ENCODE assay signal across 8 cellular contexts in the genomic region with DNA sequence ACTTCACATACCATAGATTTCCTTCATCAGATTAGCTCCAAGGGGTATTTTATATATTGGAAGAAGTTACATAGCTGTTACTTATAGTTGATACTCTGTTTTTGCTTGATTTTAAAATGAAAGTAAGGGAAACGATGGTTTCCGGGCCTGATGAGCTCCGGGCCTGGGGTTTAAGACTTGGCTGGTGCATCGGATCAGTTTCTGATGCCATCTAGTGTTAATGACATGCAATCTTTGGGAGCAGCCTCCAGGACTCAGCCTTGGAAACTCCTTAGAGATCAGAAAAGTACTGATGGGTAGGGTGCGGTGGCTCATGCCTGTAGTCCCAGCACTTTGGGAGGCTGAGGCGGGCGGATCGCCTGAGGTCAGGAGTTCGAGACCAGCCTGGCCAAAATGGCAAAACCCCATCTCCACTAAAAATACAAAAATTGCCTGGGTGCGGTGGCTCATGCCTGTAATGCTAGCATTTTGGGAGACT. TPM values are rescaled to one million over a fixed set of nuclear protein-coding genes. Genes with fewer than 3 reads are reported as not detected.
A peak's percentile ranks its signal among the peaks of the same experiment; 100 is the strongest.
DNase-seq lines count a peak whose midpoint lies in the region; ATAC-seq and TF ChIP-seq lines count a peak whose summit lies in the region.

No MANE protein-coding gene starts in this region.

- H3K27me3 ChIP-seq in GM06990 (replicated peaks; ENCODE audit: control insufficient read depth, insufficient read depth, low read length) (no peaks in the 10 kb centered on the region), Loucy (ENCODE audit: insufficient read depth, low read length, poor library complexity, severe bottlenecking) (no peaks in the 10 kb centered on the region), SJCRH30 (no peaks in the 10 kb centered on the region), ovary (no peaks in the 10 kb centered on the region)

- H3K9ac ChIP-seq in Loucy (ENCODE audit: low read depth, low read length, poor library complexity, severe bottlenecking), result peak overlapping the region; percentile 34

- TF ChIP-seq POLR2A in ovary (IDR thresholded peaks at IDR 0.05), result no peak

- ATAC-seq in HG02938 (IDR thresholded peaks at IDR 0.05; ENCODE audit: unreplicated experiment), result no peak

- TF ChIP-seq EP300 in ovary (IDR thresholded peaks at IDR 0.05), result no peak

- H3K9me3 ChIP-seq in Loucy (ENCODE audit: insufficient read depth, low read depth, low read length), result no peaks in the 10 kb centered on the region; the same call in 1 of the 2 replicates
- H3K9me3 ChIP-seq in SJCRH30 (replicated peaks), result no peaks in the 10 kb centered on the region
- H3K9me3 ChIP-seq in ovary, result no peaks in the 10 kb centered on the region

- H3K36me3 ChIP-seq in GM06990 (ENCODE audit: control insufficient read depth, insufficient read depth, low read length) (no peaks in the 10 kb centered on the region), Loucy (ENCODE audit: insufficient read depth, low read length) (no peaks in the 10 kb centered on the region), SJCRH30 (no peaks in the 10 kb centered on the region), ovary (no peaks in the 10 kb centered on the region)

- intact Hi-C loops in ovary (cut with DNase I), result loop anchor here in 3 of 4 donors (5.0 to 10.0 kb wide), 3 partner anchors 168 to 198 kb away; no protein-coding TSS in a partner anchor

- H3K4me1 ChIP-seq in Loucy (ENCODE audit: insufficient read depth, low read length, poor library complexity, severe bottlenecking) (peaks cover 4% of the 10 kb centered on the region), SJCRH30 (peaks cover 3% of the 10 kb centered on the region; the same call in 1 of the 2 replicates), ovary (ENCODE audit: insufficient read depth) (no peaks in the 10 kb centered on the region)

- H3K9me2 ChIP-seq in Loucy (replicated peaks; ENCODE audit: low read depth, low read length), result no peaks in the 10 kb centered on the region

- DNase-seq in GM06990 (ENCODE audit: extremely low read depth, insufficient read length) (no peak), SJCRH30 (peak; percentile 57 to 80), glomerular visceral epithelial cell (ENCODE audit: extremely low spot score) (peak; percentile 85), ovary (peak; percentile 53 to 65 (median 55)), GM19238 (ENCODE audit: insufficient read length, low spot score) (no peak)
- DNase-seq in activated naive CD4-positive, alpha-beta T cell treated with anti-CD3 and anti-CD28 coated beads, Interleukin-2, amount 50 U/mL, for 16 hours, result peak; percentile 48

- H3K79me2 ChIP-seq in Loucy (ENCODE audit: insufficient read depth, low read length), result no peaks in the 10 kb centered on the region

- WGBS in ovary, 3 donors, result 19 to 26% (median 21%) methylated on average over 10 of the region's 10 CpGs

- H3F3A ChIP-seq in Loucy (ENCODE audit: low read depth), result no peaks in the 10 kb centered on the region

- H3K4me3 ChIP-seq in GM06990 (replicated peaks; ENCODE audit: low read depth, low read length) (no peak overlapping the region), Loucy (ENCODE audit: low read length, poor library complexity, severe bottlenecking) (peak overlapping the region; percentile 65), SJCRH30 (peak overlapping the region; percentile 35), ovary (no peak overlapping the region)

- H3K27ac ChIP-seq in SJCRH30, result no peak overlapping the region
- no peak overlapping the region for H3K27ac ChIP-seq in ovary

- peak overlapping the region; percentile 86 for H2AFZ ChIP-seq in Loucy (ENCODE audit: low read length)

- no peaks in the 10 kb centered on the region for H4K20me1 ChIP-seq in Loucy (ENCODE audit: insufficient read depth, low read length, poor library complexity, severe bottlenecking)

- TF ChIP-seq CTCF in GM06990 (IDR thresholded peaks at IDR 0.05; ENCODE audit: insufficient read depth, low read length, poor library complexity, severe bottlenecking), result peak; percentile 29
- peak; percentile 61 for TF ChIP-seq CTCF in Loucy (conservative IDR thresholded peaks at IDR 0.05; ENCODE audit: low read length)
- TF ChIP-seq CTCF in ovary (IDR thresholded peaks at IDR 0.05), result peak; percentile 10 to 48 (median 42)

- peak overlapping the region; percentile 66 for H3K4me2 ChIP-seq in Loucy (ENCODE audit: low read depth, low read length, poor library complexity, severe bottlenecking)

RNA-seq across cellular contexts. Expression of gene CNOT11, which starts 47.1 kb away (rescaled TPM):
- 70.1 and 74.3 TPM in 2 replicates for total RNA-seq in SJCRH30 (2014; rRNA removed; shearing (Covaris generic))
- total RNA-seq in ovary, result 10 to 100 TPM; 17.6 to 26.9 (median 21.0) TPM
- polyA plus RNA-seq in ovary, result 10 to 100 TPM; 11.5 to 55.1 TPM

RNA-seq across cellular contexts. Expression of gene TBC1D8, which starts 54.4 kb away (rescaled TPM):
- total RNA-seq in SJCRH30 (2014; rRNA removed; shearing (Covaris generic)), result 8.8 TPM in 2 replicates
- 10 to 100 TPM; 14.3 to 44.6 (median 15.8) TPM for total RNA-seq in ovary
- polyA plus RNA-seq in ovary, result 10 to 100 TPM; 10.8 to 10.9 TPM

Comparison
In these comparisons a context has a peak if more than half of its experiments do, and no peak if none do; other contexts are left out.
1. DNase-seq: peak in SJCRH30 (2 of 2), activated naive CD4-positive, alpha-beta T cell treated with anti-CD3 and anti-CD28 coated beads, Interleukin-2, amount 50 U/mL, for 16 hours (single experiment), glomerular visceral epithelial cell (single experiment) and ovary (5 of 5); none in GM06990 (single experiment) and GM19238 (single experiment).
2. H3K4me3 ChIP-seq: peak in Loucy (single experiment) and SJCRH30 (single experiment); none in GM06990 (single experiment) and ovary (single experiment).
3. Peak in every context shown above with its lines, with median percentiles within 50 percentile points of each other: CTCF ChIP-seq.